ENCODE assay signal across 8 cellular contexts in the genomic region with DNA sequence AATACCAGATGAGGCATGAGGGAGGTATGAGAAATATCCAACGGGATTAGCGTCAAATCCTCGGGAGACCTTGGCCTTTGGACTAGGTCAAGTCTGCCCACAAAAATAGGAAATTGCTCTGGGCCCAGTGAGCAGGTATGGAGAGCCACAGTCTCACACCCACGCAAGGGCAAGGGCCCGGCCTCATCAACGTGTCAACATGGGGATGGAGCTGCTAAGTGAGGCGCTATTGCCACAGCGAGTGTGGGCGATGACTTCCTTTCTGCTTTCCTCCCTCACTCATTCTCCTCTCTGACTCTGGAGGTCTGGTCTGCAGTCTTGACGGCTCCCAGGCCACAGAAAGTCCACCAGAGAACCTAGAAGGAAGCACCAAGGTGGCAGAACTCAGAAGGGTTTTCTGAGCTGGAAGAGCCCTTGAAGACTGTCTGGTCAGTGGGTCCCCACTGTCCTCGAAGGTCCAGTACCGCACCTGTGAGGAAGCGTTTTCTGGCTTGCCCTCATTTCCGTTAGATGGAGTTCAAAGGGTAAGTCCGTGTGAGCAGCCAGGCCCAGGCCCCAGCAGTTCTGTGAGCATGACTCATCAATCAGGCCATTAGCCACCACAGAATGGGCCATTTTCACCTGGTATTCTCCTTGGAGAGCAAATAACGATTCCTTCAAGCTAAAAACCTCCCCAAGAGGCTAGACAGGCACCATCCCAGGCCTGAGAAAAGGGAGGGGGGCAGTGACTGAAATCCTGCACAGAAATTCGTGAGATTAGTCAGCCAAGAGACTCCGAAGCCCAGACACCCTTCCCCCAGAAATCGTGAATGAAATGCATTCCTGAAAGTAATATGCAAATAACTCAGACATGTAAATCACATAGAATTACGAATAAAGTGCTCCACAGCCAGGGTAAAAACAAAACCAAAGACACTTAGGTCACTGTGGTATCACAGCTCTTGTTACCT.
DNase-seq lines count a peak whose midpoint lies in the region; ATAC-seq and TF ChIP-seq lines count a peak whose summit lies in the region.

No MANE protein-coding gene starts in this region.

- H3K4me1 Mint-ChIP-seq in neural progenitor cell: peaks cover 65% of the 10 kb centered on the region

- POLR2A ChIA-PET in PC-9 (lab: Charles Lee; ENCODE audit: unreplicated experiment): interaction anchor here (0.6 kb wide), 1 partner anchor 87 kb away, joined by 25 read pairs; no protein-coding TSS in a partner anchor

- H4K20me1 ChIP-seq in PC-9 (ENCODE audit: insufficient read depth): peaks cover 97% of the 10 kb centered on the region
- H4K20me1 ChIP-seq in neural progenitor cell (ENCODE audit: low read depth): no peaks in the 10 kb centered on the region

- no peak overlapping the region for H3K4me3 Mint-ChIP-seq in neural progenitor cell

- H3K79me2 ChIP-seq in PC-9 (ENCODE audit: low read depth) (peaks cover 100% of the 10 kb centered on the region), neural progenitor cell (ENCODE audit: low read depth) (peaks cover 3% of the 10 kb centered on the region)

- no TSS peak for BruUV-seq in PC-9 (replicated peaks; lab: Mats Ljungman, UMichigan)

- H3K4me2 ChIP-seq in PC-9: peak overlapping the region; percentile 60
- peak overlapping the region; percentile 25 for H3K4me2 ChIP-seq in neural progenitor cell

- H3K27me3 ChIP-seq in PC-9 (ENCODE audit: insufficient read depth, low read depth) (no peaks in the 10 kb centered on the region), neural progenitor cell (no peaks in the 10 kb centered on the region)

- H3K27ac ChIP-seq in PC-9 (peak overlapping the region; percentile 81), neural progenitor cell (no peak overlapping the region)

- peaks cover 2% of the 10 kb centered on the region for H3K27me3 Mint-ChIP-seq in neural progenitor cell (ENCODE audit: insufficient read depth, low read depth)

- H3K36me3 Mint-ChIP-seq in neural progenitor cell: no peaks in the 10 kb centered on the region

- no peaks in the 10 kb centered on the region for H3K9me3 Mint-ChIP-seq in neural progenitor cell

- TF ChIP-seq CTCF in PC-9 (conservative IDR thresholded peaks at IDR 0.05) (no peak), cardiac fibroblast (IDR thresholded peaks at IDR 0.05; ENCODE audit: low read depth, low read length) (no peak), neural progenitor cell (IDR thresholded peaks at IDR 0.05) (no peak)

- ATAC-seq in HG02678 (IDR thresholded peaks at IDR 0.05; ENCODE audit: unreplicated experiment): peak; percentile 80

- H3F3A ChIP-seq in PC-9 (ENCODE audit: insufficient read depth, low read depth) (peaks cover 99% of the 10 kb centered on the region), neural progenitor cell (ENCODE audit: low read depth) (peaks cover 14% of the 10 kb centered on the region)

- CTCF ChIA-PET in PC-9 (lab: Charles Lee): interaction anchor here (0.7 kb wide), 1 partner anchor 65 kb away, joined by 15 read pairs; no protein-coding TSS in a partner anchor

- H3K9me2 ChIP-seq in PC-9 (ENCODE audit: insufficient read depth): no peaks in the 10 kb centered on the region

- H3K4me3 ChIP-seq in PC-9 (peak overlapping the region; percentile 3; the same call in 1 of the 2 replicates), cardiac fibroblast (replicated peaks in 1 of 2; ENCODE audit: low read depth in 2 of 2, low read length in 2 of 2) (no peak overlapping the region), neural progenitor cell (no peak overlapping the region)

- no peaks in the 10 kb centered on the region for H3K9me3 ChIP-seq in PC-9 (ENCODE audit: insufficient read depth, low read depth)
- no peaks in the 10 kb centered on the region for H3K9me3 ChIP-seq in neural progenitor cell (ENCODE audit: low read depth)

- DNase-seq in NCI-H146 (lab: John Stamatoyannopoulos, UW) (peak; percentile 17), NCI-H146 treated with DMSO at 0.1 percent for 48 hours (lab: John Stamatoyannopoulos, UW; ENCODE audit: unreplicated experiment) (no peak), PC-9 (peak; percentile 35 to 71), cardiac fibroblast (ENCODE audit: low read depth in 2 of 2) (peak; percentile 86 to 90), neural progenitor cell (ENCODE audit: low spot score) (no peak), G401 (ENCODE audit: low spot score) (no peak), NCI-H748 (lab: John Stamatoyannopoulos, UW; ENCODE audit: unreplicated experiment) (no peak)

- in situ Hi-C loops in G401 (cut with HindIII; ENCODE audit: low sequenced_read_pairs): no loop called here

- H2AFZ ChIP-seq in PC-9 (no peak overlapping the region), neural progenitor cell (replicated peaks) (no peak overlapping the region)

- H3K36me3 ChIP-seq in PC-9 (ENCODE audit: low read depth): peaks cover 63% of the 10 kb centered on the region
- H3K36me3 ChIP-seq in neural progenitor cell: no peaks in the 10 kb centered on the region

- H3K4me1 ChIP-seq in PC-9 (replicated peaks; ENCODE audit: insufficient read depth) (peaks cover 75% of the 10 kb centered on the region), neural progenitor cell (peaks cover 50% of the 10 kb centered on the region)

- intact Hi-C loops in PC-9 (cut with micrococcal nuclease; ENCODE audit: unreplicated experiment): loop anchor here (1.0 to 5.0 kb wide), 3 partner anchors 30 to 435 kb away; partner anchors contain the start of genes CCDC18 and TMED5

- no peak overlapping the region for H3K9ac ChIP-seq in neural progenitor cell

- peak overlapping the region; percentile 38 for H3K27ac Mint-ChIP-seq in neural progenitor cell

Comparison
In these comparisons a context has a peak if more than half of its experiments do, and no peak if none do; other contexts are left out.
1. DNase-seq: peak in NCI-H146 (single experiment), PC-9 (2 of 2) and cardiac fibroblast (2 of 2); none in NCI-H146 treated with DMSO at 0.1 percent for 48 hours (single experiment), neural progenitor cell (single experiment), G401 (single experiment) and NCI-H748 (single experiment).